ENCODE assay signal across 17 cellular contexts in the genomic region with DNA sequence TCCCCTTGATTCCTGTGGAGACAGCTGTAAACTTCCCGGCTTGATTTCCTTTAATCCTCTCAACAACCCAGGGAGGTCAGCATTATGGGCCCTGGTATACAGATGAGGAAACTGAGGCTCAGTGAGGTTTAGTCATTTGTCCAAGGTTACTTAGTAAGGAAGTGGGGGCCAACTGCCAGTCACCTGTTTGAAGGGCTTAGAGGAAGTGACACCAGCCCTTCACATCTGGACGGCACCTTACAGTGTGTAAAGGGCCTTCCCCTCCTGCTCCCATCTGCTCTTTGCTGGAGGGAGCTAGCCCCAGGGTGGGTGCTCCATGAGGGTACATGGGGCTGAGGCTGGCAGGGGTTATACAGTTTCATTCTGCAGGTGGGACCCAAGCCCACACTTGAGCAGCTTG. TPM values are rescaled to one million over a fixed set of nuclear protein-coding genes. Genes with fewer than 3 reads are reported as not detected.
A peak's percentile ranks its signal among the peaks of the same experiment; 100 is the strongest.
DNase-seq lines count a peak whose midpoint lies in the region; ATAC-seq and TF ChIP-seq lines count a peak whose summit lies in the region.
"Had no signal": no experiment of that assay in that cellular context is flagged by ENCODE, and none has a peak within 500 bp of the region (broad histone marks: within the 10 kb centered on the region; RNA-seq: fewer than 3 reads in every experiment).

No MANE protein-coding gene starts in this region.

- DNase-seq in heart right ventricle (no peak), right atrium auricular region (ENCODE audit: low spot score) (no peak), NAMALWA (ENCODE audit: low spot score) (peak; percentile 54), thyroid gland (no peak), activated gamma-delta T cell (lab: John Stamatoyannopoulos, UW) (no peak)
- DNase-seq: Calu3; CD4-positive, CD25-positive, alpha-beta regulatory T cell; DMS53; H9; NCI-H1417; NCI-H1930; NCI-H526 treated with DMSO at 0.1 percent for 48 hours; SJCRH30 had no signal

- 68 to 70% methylated on average over 2 of the region's 2 CpGs for WGBS in heart right ventricle, 2 donors
- WGBS in gastroesophageal sphincter (ENCODE audit: low coverage in 1 of 2), 2 donors, result no CpG with 5 or more reads among the region's 2 CpGs
- 88 to 96% methylated on average over 2 of the region's 2 CpGs for WGBS in thyroid gland, 2 donors

- H3K9me3 ChIP-seq in heart right ventricle, result no peaks in the 10 kb centered on the region
- H3K9me3 ChIP-seq in right atrium auricular region, result no peaks in the 10 kb centered on the region
- no peaks in the 10 kb centered on the region for H3K9me3 ChIP-seq in gastroesophageal sphincter
- H3K9me3 ChIP-seq in thyroid gland, result no peaks in the 10 kb centered on the region
- H3K9me3 ChIP-seq: SJCRH30 had no signal

- H3K4me3 Mint-ChIP-seq in stimulated activated memory B cell treated with anti-CD40 and anti-IgM and Interleukin-4, amounts not matched to agents 10 μg/mL and 1 μg/mL and 100 μg/mL, for 72 hours, result no peak overlapping the region
- H3K4me3 Mint-ChIP-seq: CD4-positive, CD25-positive, alpha-beta regulatory T cell; H9 had no signal

- peak overlapping the region in 7 of 10 donors; percentile 8 to 71 (median 25) for H3K27ac ChIP-seq in heart right ventricle
- no peak overlapping the region for H3K27ac ChIP-seq in right atrium auricular region
- H3K27ac ChIP-seq in gastroesophageal sphincter, result peak overlapping the region in 3 of 4 donors; percentile 44 to 63 (median 54)
- H3K27ac ChIP-seq in thyroid gland, result peak overlapping the region in 1 of 3 donors; percentile 38
- H3K27ac ChIP-seq: HL-60, SJCRH30 had no signal

- H3K27me3 ChIP-seq in heart right ventricle (no peaks in the 10 kb centered on the region), right atrium auricular region (no peaks in the 10 kb centered on the region), gastroesophageal sphincter (no peaks in the 10 kb centered on the region), thyroid gland (no peaks in the 10 kb centered on the region)
- H3K27me3 ChIP-seq: SJCRH30 had no signal

- peak overlapping the region; percentile 44 for H3K27ac Mint-ChIP-seq in stimulated activated memory B cell treated with anti-CD40 and anti-IgM and Interleukin-4, amounts not matched to agents 10 μg/mL and 1 μg/mL and 100 μg/mL, for 72 hours
- H3K27ac Mint-ChIP-seq: H9 had no signal

- TF ChIP-seq CTCF in heart right ventricle (IDR thresholded peaks at IDR 0.05) (no peak), right atrium auricular region (IDR thresholded peaks at IDR 0.05) (no peak), gastroesophageal sphincter (IDR thresholded peaks at IDR 0.05) (no peak), thyroid gland (IDR thresholded peaks at IDR 0.05) (no peak)

- TF ChIP-seq POLR2A in gastroesophageal sphincter (IDR thresholded peaks at IDR 0.05), result no peak
- TF ChIP-seq POLR2A in thyroid gland (IDR thresholded peaks at IDR 0.05), result no peak

- H3K4me1 ChIP-seq in heart right ventricle, result peaks cover 0 to 41% (median 17%) of the 10 kb centered on the region in 9 donors
- H3K4me1 ChIP-seq in right atrium auricular region, result no peaks in the 10 kb centered on the region
- H3K4me1 ChIP-seq in gastroesophageal sphincter, result peaks cover 0 to 16% (median 0%) of the 10 kb centered on the region in 3 donors
- H3K4me1 ChIP-seq in thyroid gland, result no peaks in the 10 kb centered on the region
- H3K4me1 ChIP-seq: SJCRH30 had no signal

- H3K4me3 ChIP-seq in heart right ventricle (no peak overlapping the region), right atrium auricular region (no peak overlapping the region), gastroesophageal sphincter (no peak overlapping the region), thyroid gland (replicated peaks in 1 of 3) (no peak overlapping the region)
- H3K4me3 ChIP-seq: SJCRH30 had no signal

- H3K27me3 Mint-ChIP-seq in stimulated activated memory B cell treated with anti-CD40 and anti-IgM and Interleukin-4, amounts not matched to agents 10 μg/mL and 1 μg/mL and 100 μg/mL, for 72 hours, result no peaks in the 10 kb centered on the region
- H3K27me3 Mint-ChIP-seq: CD4-positive, CD25-positive, alpha-beta regulatory T cell had no signal

- peaks cover 14% of the 10 kb centered on the region for H3K36me3 Mint-ChIP-seq in stimulated activated memory B cell treated with anti-CD40 and anti-IgM and Interleukin-4, amounts not matched to agents 10 μg/mL and 1 μg/mL and 100 μg/mL, for 72 hours

- peak in 3 of 8 donors; percentile 1 to 38 (median 8) for ATAC-seq in heart right ventricle
- no peak for ATAC-seq in gastroesophageal sphincter
- ATAC-seq in stimulated activated memory B cell treated with anti-CD40 and anti-IgM and Interleukin-4, amounts not matched to agents 10 μg/mL and 1 μg/mL and 100 μg/mL, for 72 hours, result peak; percentile 68
- no peak for ATAC-seq in HG03571 (IDR thresholded peaks at IDR 0.05; ENCODE audit: unreplicated experiment)

- TF ChIP-seq EP300 in gastroesophageal sphincter (IDR thresholded peaks at IDR 0.05), result no peak

- intact Hi-C loops in heart right ventricle (cut with DNase I), result no loop called here
- intact Hi-C loops in thyroid gland (cut with DNase I), result no loop called here

- H3K9me3 Mint-ChIP-seq in stimulated activated memory B cell treated with anti-CD40 and anti-IgM and Interleukin-4, amounts not matched to agents 10 μg/mL and 1 μg/mL and 100 μg/mL, for 72 hours, result no peaks in the 10 kb centered on the region
- H3K9me3 Mint-ChIP-seq: CD4-positive, CD25-positive, alpha-beta regulatory T cell; H9 had no signal

- H3K36me3 ChIP-seq in heart right ventricle (peaks cover 0 to 98% (median 32%) of the 10 kb centered on the region in 9 donors), right atrium auricular region (peaks cover 55% of the 10 kb centered on the region), gastroesophageal sphincter (peaks cover 0 to 98% of the 10 kb centered on the region in 2 donors), thyroid gland (peaks cover 33 to 39% of the 10 kb centered on the region in 2 donors)
- H3K36me3 ChIP-seq: SJCRH30 had no signal

- peaks cover 25% of the 10 kb centered on the region for H3K4me1 Mint-ChIP-seq in stimulated activated memory B cell treated with anti-CD40 and anti-IgM and Interleukin-4, amounts not matched to agents 10 μg/mL and 1 μg/mL and 100 μg/mL, for 72 hours
- H3K4me1 Mint-ChIP-seq: H9 had no signal

RNA-seq across cellular contexts. Expression of a gene that starts 12.1 kb away (rescaled TPM):
- total RNA-seq in heart right ventricle, result 10 to 100 TPM; 13.0 to 26.9 (median 16.5) TPM
- polyA plus RNA-seq in heart right ventricle, result 10 to 100 TPM in 1 of 2 donors, 1 to 10 TPM in 1; 9.3 to 10.3 TPM
- 10 to 100 TPM; 16.9 TPM for total RNA-seq in right atrium auricular region
- 100 to 1,000 TPM in 1 of 4 donors, 10 to 100 TPM in 3; 46.9 to 132 (median 48.1) TPM for total RNA-seq in gastroesophageal sphincter
- 10 to 100 TPM; 22.2 to 48.3 (median 30.8) TPM for total RNA-seq in thyroid gland

RNA-seq across cellular contexts. Expression of a gene that starts 35.3 kb away (rescaled TPM):
- 1 to 10 TPM in 2 of 10 donors, under 1 TPM in 8; 0.17 to 1.1 (median 0.55) TPM for total RNA-seq in heart right ventricle
- under 1 TPM; 0.22 to 0.25 TPM for polyA plus RNA-seq in heart right ventricle
- total RNA-seq in right atrium auricular region, result under 1 TPM in 1 of 2 donors, not detected in 1; 0.39 TPM
- total RNA-seq in gastroesophageal sphincter, result under 1 TPM in 2 of 4 donors, not detected in 2; 0.31 to 0.40 TPM
- 1 to 10 TPM in 1 of 4 donors, under 1 TPM in 3; 0.59 to 1.7 (median 0.73) TPM for total RNA-seq in thyroid gland
- total RNA-seq: CD4-positive, CD25-positive, alpha-beta regulatory T cell; SJCRH30 had no signal
- polyA plus RNA-seq: CD4-positive, CD25-positive, alpha-beta regulatory T cell had no signal

RNA-seq across cellular contexts. Expression of a gene that starts 35.4 kb away (rescaled TPM):
- total RNA-seq in heart right ventricle (10 to 100 TPM; 62.4 to 95.7 (median 76.6) TPM), right atrium auricular region (10 to 100 TPM; 53.2 to 62.1 TPM), gastroesophageal sphincter (10 to 100 TPM; 41.4 to 79.5 (median 72.0) TPM), thyroid gland (10 to 100 TPM; 19.7 to 88.9 (median 55.2) TPM)
- polyA plus RNA-seq in heart right ventricle, result 100 to 1,000 TPM; 150 to 200 TPM

Comparison
In these comparisons a context has a peak if more than half of its experiments do, and no peak if none do; other contexts are left out.
1. H3K27ac ChIP-seq: peak in heart right ventricle (7 of 10) and gastroesophageal sphincter (3 of 4); none in right atrium auricular region (0 of 2).